8 cellular contexts compared by ENCODE assay signal in the genomic region with DNA sequence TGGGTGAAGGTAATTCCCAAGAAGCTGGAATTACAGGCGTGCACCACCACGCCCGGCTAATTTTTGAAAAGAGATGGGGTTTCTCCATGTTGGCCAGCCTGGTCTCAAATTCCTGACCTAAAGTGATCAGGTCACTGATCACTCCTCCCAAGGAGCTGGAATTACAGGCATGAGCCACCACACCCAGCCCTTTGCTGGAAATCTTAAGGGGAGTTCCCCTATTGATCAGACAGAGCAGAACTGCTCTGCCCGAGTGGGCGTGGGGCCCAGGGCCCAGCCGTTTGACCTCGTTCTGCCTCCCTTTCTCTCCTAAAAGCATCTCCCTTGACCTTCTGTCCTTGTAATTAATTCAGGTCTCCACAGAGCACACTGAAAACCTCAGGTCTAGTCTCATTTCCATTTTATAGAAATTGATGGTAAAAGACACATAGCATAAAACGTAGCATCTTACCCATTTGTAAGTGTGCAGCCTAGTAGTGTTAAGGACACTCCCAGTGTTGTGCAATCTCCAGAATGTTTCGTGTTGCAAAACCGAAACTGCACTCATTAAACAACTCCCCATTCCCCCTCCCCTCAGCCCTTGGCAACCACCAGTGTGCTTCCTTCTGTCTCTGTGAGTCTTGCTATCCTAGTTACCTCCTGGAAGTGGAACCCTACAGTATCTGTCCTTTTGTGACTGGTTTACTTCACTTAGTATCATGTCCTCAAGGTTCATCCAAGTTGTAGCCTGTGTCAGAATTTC.
DNase-seq lines count a peak whose midpoint lies in the region; ATAC-seq and TF ChIP-seq lines count a peak whose summit lies in the region.

No MANE protein-coding gene starts in this region.

- no peaks in the 10 kb centered on the region for H3K36me3 ChIP-seq in MG63

- no peaks in the 10 kb centered on the region for H3K9me3 ChIP-seq in MG63

- in situ Hi-C loops in ACHN (cut with HindIII; ENCODE audit: low pct_ligation_motif_present, low pct_unique_long_range_greater_than_20kb, low sequenced_read_pairs), result no loop called here

- POLR2A ChIA-PET in activated CD4-positive, alpha-beta T cell treated with anti-CD3 and anti-CD28 coated beads, Interleukin-2, amount 10 ng/mL, durations not matched to agents 7 days and 5 days (lab: Charles Lee), result no interaction called here

- TF ChIP-seq CTCF in fibroblast of the aortic adventitia (IDR thresholded peaks at IDR 0.05; ENCODE audit: insufficient read depth, low read length), result no peak

- no peaks in the 10 kb centered on the region for H3K27me3 ChIP-seq in MG63

- H3K36me3 Mint-ChIP-seq in activated CD4-positive, alpha-beta T cell treated with anti-CD3 and anti-CD28 coated beads, Interleukin-2, amount 10 ng/mL, durations not matched to agents 7 days and 5 days (ENCODE audit: low read depth), result peaks cover 1% of the 10 kb centered on the region

- intact Hi-C loops in posterior vena cava (cut with DNase I), result loop anchor here in 1 of 2 donors (10.0 kb wide), 1 partner anchor 132 kb away; no protein-coding TSS in a partner anchor

- ATAC-seq in GM18861 (IDR thresholded peaks at IDR 0.05; ENCODE audit: unreplicated experiment), result peak; percentile 53
- no peak for ATAC-seq in GM21447 (IDR thresholded peaks at IDR 0.05; ENCODE audit: unreplicated experiment)

- H3K9me3 Mint-ChIP-seq in activated CD4-positive, alpha-beta T cell treated with anti-CD3 and anti-CD28 coated beads, Interleukin-2, amount 10 ng/mL, durations not matched to agents 7 days and 5 days, result no peaks in the 10 kb centered on the region

- H3K27ac Mint-ChIP-seq in activated CD4-positive, alpha-beta T cell treated with anti-CD3 and anti-CD28 coated beads, Interleukin-2, amount 10 ng/mL, durations not matched to agents 7 days and 5 days, result peak overlapping the region; percentile 48

- H3K4me3 ChIP-seq in MG63 (peak overlapping the region; percentile 8; the same call in 1 of the 2 replicates), fibroblast of the aortic adventitia (ENCODE audit: low read depth, low read length) (peak overlapping the region; percentile 48)

- CTCF ChIA-PET in activated CD4-positive, alpha-beta T cell treated with anti-CD3 and anti-CD28 coated beads, Interleukin-2, amount 10 ng/mL, durations not matched to agents 7 days and 5 days (lab: Charles Lee), result no interaction called here

- H3K27me3 Mint-ChIP-seq in activated CD4-positive, alpha-beta T cell treated with anti-CD3 and anti-CD28 coated beads, Interleukin-2, amount 10 ng/mL, durations not matched to agents 7 days and 5 days, result no peaks in the 10 kb centered on the region

- H3K4me3 Mint-ChIP-seq in activated CD4-positive, alpha-beta T cell treated with anti-CD3 and anti-CD28 coated beads, Interleukin-2, amount 10 ng/mL, durations not matched to agents 7 days and 5 days, result peak overlapping the region; percentile 21

- peaks cover 53% of the 10 kb centered on the region for H3K4me1 Mint-ChIP-seq in activated CD4-positive, alpha-beta T cell treated with anti-CD3 and anti-CD28 coated beads, Interleukin-2, amount 10 ng/mL, durations not matched to agents 7 days and 5 days

- peak; percentile 78 for DNase-seq in ACHN
- DNase-seq in MG63, result peak; percentile 85
- DNase-seq in activated CD4-positive, alpha-beta T cell treated with anti-CD3 and anti-CD28 coated beads, Interleukin-2, amount 10 ng/mL, durations not matched to agents 7 days and 5 days, result peak; percentile 73
- DNase-seq in fibroblast of the aortic adventitia (ENCODE audit: low read depth), result peak; percentile 95
- DNase-seq in posterior vena cava (ENCODE audit: low spot score), result peak; percentile 92
- no peak for DNase-seq in RKO (ENCODE audit: low spot score)
